In genomic region chr5:4875942-4876341, GRCh38 we compare ENCODE assay signal across 3 cellular contexts.
"Had no signal": no experiment of that assay in that cellular context is flagged by ENCODE, and none has a peak within 500 bp of the region (broad histone marks: within the 10 kb centered on the region; RNA-seq: fewer than 3 reads in every experiment).

No MANE protein-coding gene starts in this region.

- DNase-seq: GDM1, GF-D8 had no signal

- ATAC-seq: GM12878 had no signal

- H3K4me3 ChIP-seq: GM12878 had no signal
